7 cellular contexts compared by ENCODE assay signal in genomic region chr5:130267926-130268325, GRCh38.
"Had no signal": no experiment of that assay in that cellular context is flagged by ENCODE, and none has a peak within 500 bp of the region (broad histone marks: within the 10 kb centered on the region; RNA-seq: fewer than 3 reads in every experiment).

No MANE protein-coding gene starts in this region.

- H3K4me3 ChIP-seq: K562 had no signal

- ATAC-seq: K562 had no signal

- DNase-seq: IMR-90, KBM-7, KG1 had no signal

- FAIRE-seq: HTR-8/SVneo, K562 had no signal

- H3K27ac ChIP-seq: HL-60, KMS-11 had no signal

- H3K9ac ChIP-seq: KMS-11 had no signal

- H3K4me2 ChIP-seq: KMS-11 had no signal
